In the genomic region with DNA sequence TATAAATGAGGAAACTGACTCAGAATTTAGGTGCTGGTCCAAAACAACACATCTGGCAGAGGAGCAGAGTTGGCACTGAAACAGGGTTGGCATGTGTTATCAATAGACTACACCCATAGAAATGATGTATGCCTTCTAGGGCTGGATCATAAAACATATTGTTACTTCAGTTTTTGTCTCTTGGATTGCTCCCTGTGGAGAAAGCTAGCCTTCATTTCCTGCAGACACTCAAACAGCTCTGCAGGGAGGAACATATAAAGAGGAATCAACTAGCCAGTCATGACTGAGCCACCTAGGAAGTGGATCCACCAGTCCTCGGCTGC, we compare ENCODE assay signal across 7 cellular contexts.
DNase-seq lines count a peak whose midpoint lies in the region; ATAC-seq and TF ChIP-seq lines count a peak whose summit lies in the region.

No MANE protein-coding gene starts in this region.

- peaks cover 39% of the 10 kb centered on the region for H3K79me2 ChIP-seq in MM.1S (ENCODE audit: low read length)

- no peaks in the 10 kb centered on the region for H3K9me2 ChIP-seq in MM.1S (replicated peaks; ENCODE audit: insufficient read depth, low read length)

- H2AFZ ChIP-seq in MM.1S (ENCODE audit: low read length): peak overlapping the region; percentile 94

- DNase-seq in MM.1S (no peak), cardiac fibroblast (ENCODE audit: low read depth in 2 of 2) (peak in 1 of 2 donors; percentile 12), iPS-NIHi7 (ENCODE audit: extremely low spot score) (no peak)

- no peaks in the 10 kb centered on the region for H3K9me3 ChIP-seq in MM.1S (replicated peaks; ENCODE audit: insufficient read depth, low read length)
- no peaks in the 10 kb centered on the region for H3K9me3 ChIP-seq in mucosa of stomach (ENCODE audit: control insufficient read depth, low read length)

- H3K4me1 ChIP-seq in MM.1S (ENCODE audit: low read length) (peaks cover 12% of the 10 kb centered on the region; the same call in 1 of the 2 replicates), mucosa of stomach (ENCODE audit: control insufficient read depth, insufficient read depth, low read length) (no peaks in the 10 kb centered on the region)

- H3K27ac ChIP-seq in MM.1S (ENCODE audit: low read length): no peak overlapping the region

- H4K20me1 ChIP-seq in MM.1S (ENCODE audit: insufficient read depth, low read length): no peaks in the 10 kb centered on the region; the same call in 1 of the 2 replicates

- peak overlapping the region; percentile 75 for H3K4me2 ChIP-seq in MM.1S (ENCODE audit: low read depth, low read length)

- TF ChIP-seq CTCF in GM12875 (IDR thresholded peaks at IDR 0.05; ENCODE audit: borderline replicate concordance, insufficient read depth, low read depth, low read length): no peak
- no peak for TF ChIP-seq CTCF in MM.1S (IDR thresholded peaks at IDR 0.05; ENCODE audit: low read length)
- TF ChIP-seq CTCF in cardiac fibroblast (IDR thresholded peaks at IDR 0.05; ENCODE audit: low read depth, low read length): no peak

- H3K36me3 ChIP-seq in MM.1S (replicated peaks; ENCODE audit: insufficient read depth, low read length) (peaks cover 4% of the 10 kb centered on the region; the same call in 1 of the 2 replicates), mucosa of stomach (ENCODE audit: control insufficient read depth, insufficient read depth, low read length) (no peaks in the 10 kb centered on the region)

- ATAC-seq in HG03045 (IDR thresholded peaks at IDR 0.05; ENCODE audit: unreplicated experiment): no peak
- no peak for ATAC-seq in HG03025 (IDR thresholded peaks at IDR 0.05; ENCODE audit: low FRiP score, unreplicated experiment)

- H3K4me3 ChIP-seq in GM12875 (ENCODE audit: low read depth, low read length): peak overlapping the region; percentile 41
- peak overlapping the region; percentile 82 for H3K4me3 ChIP-seq in MM.1S (ENCODE audit: low read length)
- H3K4me3 ChIP-seq in cardiac fibroblast (replicated peaks in 1 of 2; ENCODE audit: low read depth in 2 of 2, low read length in 2 of 2): peak overlapping the region; percentile 94
- peak overlapping the region; percentile 75 for H3K4me3 ChIP-seq in mucosa of stomach (ENCODE audit: low read length)

- no peaks in the 10 kb centered on the region for H3F3A ChIP-seq in MM.1S (ENCODE audit: insufficient read depth, low read length)

- H3K9ac ChIP-seq in MM.1S (ENCODE audit: low read length): peak overlapping the region; percentile 97; the same call in 1 of the 2 replicates
- H3K9ac ChIP-seq in mucosa of stomach (ENCODE audit: low read length): no peak overlapping the region

- H3K27me3 ChIP-seq in MM.1S (replicated peaks; ENCODE audit: insufficient read depth, low read length) (no peaks in the 10 kb centered on the region), mucosa of stomach (ENCODE audit: control insufficient read depth, insufficient read depth, low read length) (no peaks in the 10 kb centered on the region)

Comparison
In these comparisons a context has a peak if more than half of its experiments do, and no peak if none do; other contexts are left out.
1. H3K4me3 ChIP-seq: peak in every context shown above with its lines; median percentile 94 in cardiac fibroblast; 82 in MM.1S; 75 in mucosa of stomach; 41 in GM12875.